Comparison of ENCODE assay signal across 8 cellular contexts in the genomic region with DNA sequence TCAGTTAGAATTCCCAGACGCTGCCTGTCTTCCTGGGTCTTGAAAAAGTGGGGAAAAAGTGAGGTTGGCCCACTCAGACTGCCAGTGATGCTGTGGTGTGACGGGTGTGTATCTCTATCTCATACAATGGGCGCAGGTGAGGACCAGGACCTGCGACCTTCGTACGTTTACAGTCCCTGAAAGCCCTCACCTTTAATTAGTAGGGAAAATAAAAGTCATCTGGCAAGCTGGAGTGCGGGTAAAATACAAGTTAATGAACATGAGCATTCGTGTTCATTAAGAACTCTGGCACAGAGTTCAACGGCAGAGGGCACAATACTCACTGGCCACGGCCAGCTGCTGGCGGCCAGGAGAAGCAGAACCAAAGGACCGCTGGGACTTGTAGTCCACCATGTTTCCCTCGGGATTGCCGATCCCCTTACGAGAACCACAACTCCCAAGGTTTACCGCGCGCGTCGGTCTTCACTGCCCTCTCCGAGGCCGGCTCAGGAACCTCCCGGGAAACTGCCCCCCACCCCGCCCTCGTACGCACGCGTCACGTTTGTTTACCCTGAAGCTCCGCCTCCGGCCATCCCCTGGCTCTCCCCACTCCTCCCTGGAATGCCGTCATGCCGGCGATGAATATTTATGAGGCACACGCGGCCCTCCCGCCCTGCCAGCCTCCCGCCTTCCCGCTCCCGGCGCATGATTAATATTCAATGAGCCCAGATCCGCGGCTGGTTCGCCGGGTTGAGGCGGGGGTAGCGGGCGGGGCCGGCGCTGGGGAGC. TPM values are rescaled to one million over a fixed set of nuclear protein-coding genes. Genes with fewer than 3 reads are reported as not detected.
DNase-seq lines count a peak whose midpoint lies in the region; ATAC-seq, FAIRE-seq and TF ChIP-seq lines count a peak whose summit lies in the region.

No MANE protein-coding gene starts in this region.

- CTCF ChIA-PET in A549 (lab: Yijun Ruan, JAX) = interaction anchor here (0.6 to 5.6 kb wide), 24 partner anchors 11 to 526 kb away, joined by 3 to 48 read pairs (median 4); no protein-coding TSS in a partner anchor

- DNase-seq in A549 (ENCODE audit: low read depth in 1 of 2, low spot score in 1 of 2) (peak; percentile 89 to 99), NCI-H2107 treated with DMSO at 0.1 percent for 48 hours (lab: John Stamatoyannopoulos, UW; ENCODE audit: unreplicated experiment) (peak; percentile 100), UCSD-AML1 (lab: John Stamatoyannopoulos, UW; ENCODE audit: unreplicated experiment) (peak; percentile 100), brain microvascular endothelial cell (peak; percentile 99), iPS DF 4.7 (ENCODE audit: extremely low read depth, low spot score) (peak; percentile 98), sciatic nerve (ENCODE audit: low spot score) (peak; percentile 100)

- H3K36me3 ChIP-seq in brain microvascular endothelial cell (replicated peaks) = no peaks in the 10 kb centered on the region

- peak; percentile 80 to 81 for TF ChIP-seq RAD21 in A549 (conservative IDR thresholded peaks at IDR 0.05 in 1 of 2, IDR thresholded peaks at IDR 0.05 in 1 of 2)

- H3K4me3 ChIP-seq in A549 (peak overlapping the region; percentile 69), brain microvascular endothelial cell (ENCODE audit: low read depth, low read length) (peak overlapping the region; percentile 78)

- no peak for FAIRE-seq in A549 (lab: Jason Lieb, UNC)

- WGBS in A549 (ENCODE audit: missing lambda C conversion rate) = 5% methylated on average over 18 of the region's 50 CpGs

- POLR2A ChIA-PET in A549 (lab: Yijun Ruan, JAX) = interaction anchor here (0.5 to 1.5 kb wide), 8 partner anchors 11 to 652 kb away, joined by 3 to 9 read pairs (median 5); a partner anchor contains a TSS

- ATAC-seq in A549 = peak; percentile 90 to 98
- ATAC-seq in GM18858 (IDR thresholded peaks at IDR 0.05; ENCODE audit: unreplicated experiment) = peak; percentile 59
- ATAC-seq in HG03066 (IDR thresholded peaks at IDR 0.05; ENCODE audit: low read depth, unreplicated experiment) = peak; percentile 69
- ATAC-seq in sciatic nerve = peak; percentile 99

- H3K9me3 ChIP-seq in A549 = no peaks in the 10 kb centered on the region

- H3K4me2 ChIP-seq in A549 = peak overlapping the region; percentile 81

- intact Hi-C loops in sciatic nerve (cut with DNase I) = loop anchor here (5.0 kb wide), 1 partner anchor 267 kb away; no protein-coding TSS in a partner anchor

- TF ChIP-seq CTCF in A549 (IDR thresholded peaks at IDR 0.05) = peak; percentile 75
- peak; percentile 88 for TF ChIP-seq CTCF in brain microvascular endothelial cell (IDR thresholded peaks at IDR 0.05; ENCODE audit: low read depth, low read length, missing control alignments)

- H3K27me3 ChIP-seq in brain microvascular endothelial cell (replicated peaks) = no peaks in the 10 kb centered on the region

- no peak for TF ChIP-seq EP300 in A549 (IDR thresholded peaks at IDR 0.05)

- in situ Hi-C loops in brain microvascular endothelial cell (cut with HindIII; ENCODE audit: low pct_ligation_motif_present, low sequenced_read_pairs) = no loop called here

- peak overlapping the region; percentile 85 to 93 for H3K27ac ChIP-seq in A549
- H3K27ac ChIP-seq in brain microvascular endothelial cell = peak overlapping the region; percentile 86

- H3K4me1 ChIP-seq in A549 = peaks cover 25% of the 10 kb centered on the region

- no peak for TF ChIP-seq POLR2A in A549 (IDR thresholded peaks at IDR 0.05; ENCODE audit: low read length)

TF ChIP-seq in A549, 52 proteins besides CTCF, POLR2A, EP300 and RAD21:
- TF ChIP-seq SMC3 (IDR thresholded peaks at IDR 0.05) = peak; percentile 87
- TF ChIP-seq, protein P1, sequence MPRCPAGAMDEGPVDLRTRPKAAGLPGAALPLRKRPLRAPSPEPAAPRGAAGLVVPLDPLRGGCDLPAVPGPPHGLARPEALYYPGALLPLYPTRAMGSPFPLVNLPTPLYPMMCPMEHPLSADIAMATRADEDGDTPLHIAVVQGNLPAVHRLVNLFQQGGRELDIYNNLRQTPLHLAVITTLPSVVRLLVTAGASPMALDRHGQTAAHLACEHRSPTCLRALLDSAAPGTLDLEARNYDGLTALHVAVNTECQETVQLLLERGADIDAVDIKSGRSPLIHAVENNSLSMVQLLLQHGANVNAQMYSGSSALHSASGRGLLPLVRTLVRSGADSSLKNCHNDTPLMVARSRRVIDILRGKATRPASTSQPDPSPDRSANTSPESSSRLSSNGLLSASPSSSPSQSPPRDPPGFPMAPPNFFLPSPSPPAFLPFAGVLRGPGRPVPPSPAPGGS (IDR thresholded peaks at IDR 0.05) = no peak
- no peak for TF ChIP-seq CHD2 (IDR thresholded peaks at IDR 0.05; ENCODE audit: low read length, partially characterized antibody)
- TF ChIP-seq BHLHE40 (IDR thresholded peaks at IDR 0.05; ENCODE audit: low read depth, low read length) = peak; percentile 70
- TF ChIP-seq HOXB13 (CRISPR knock-in tag; IDR thresholded peaks at IDR 0.05; ENCODE audit: low read depth) = no peak
- no peak for TF ChIP-seq CBX2 (IDR thresholded peaks at IDR 0.05; ENCODE audit: borderline replicate concordance, low read depth)
- TF ChIP-seq, protein P2, sequence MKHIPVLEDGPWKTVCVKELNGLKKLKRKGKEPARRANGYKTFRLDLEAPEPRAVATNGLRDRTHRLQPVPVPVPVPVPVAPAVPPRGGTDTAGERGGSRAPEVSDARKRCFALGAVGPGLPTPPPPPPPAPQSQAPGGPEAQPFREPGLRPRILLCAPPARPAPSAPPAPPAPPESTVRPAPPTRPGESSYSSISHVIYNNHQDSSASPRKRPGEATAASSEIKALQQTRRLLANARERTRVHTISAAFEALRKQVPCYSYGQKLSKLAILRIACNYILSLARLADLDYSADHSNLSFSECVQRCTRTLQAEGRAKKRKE (CRISPR knock-in tag; IDR thresholded peaks at IDR 0.05; ENCODE audit: low read depth) = no peak
- TF ChIP-seq RFX5 (IDR thresholded peaks at IDR 0.05) = no peak
- TF ChIP-seq, protein P3, sequence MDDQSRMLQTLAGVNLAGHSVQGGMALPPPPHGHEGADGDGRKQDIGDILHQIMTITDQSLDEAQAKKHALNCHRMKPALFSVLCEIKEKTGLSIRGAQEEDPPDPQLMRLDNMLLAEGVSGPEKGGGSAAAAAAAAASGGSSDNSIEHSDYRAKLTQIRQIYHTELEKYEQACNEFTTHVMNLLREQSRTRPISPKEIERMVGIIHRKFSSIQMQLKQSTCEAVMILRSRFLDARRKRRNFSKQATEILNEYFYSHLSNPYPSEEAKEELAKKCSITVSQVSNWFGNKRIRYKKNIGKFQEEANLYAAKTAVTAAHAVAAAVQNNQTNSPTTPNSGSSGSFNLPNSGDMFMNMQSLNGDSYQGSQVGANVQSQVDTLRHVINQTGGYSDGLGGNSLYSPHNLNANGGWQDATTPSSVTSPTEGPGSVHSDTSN (IDR thresholded peaks at IDR 0.05) = 0 out of 2 replicates have a peak, but pooled peaks have one; percentile 38
- TF ChIP-seq MYC (IDR thresholded peaks at IDR 0.05; ENCODE audit: borderline replicate concordance, low read length) = no peak
- no peak for TF ChIP-seq ZFP36 (IDR thresholded peaks at IDR 0.05; ENCODE audit: borderline replicate concordance, partially characterized antibody)
- no peak for TF ChIP-seq ZNF302 (CRISPR knock-in tag; IDR thresholded peaks at IDR 0.05)

RNA-seq across cellular contexts. Expression of a gene that starts 0.5 kb away (rescaled TPM):
- polyA plus RNA-seq in A549 (2011; rRNA removed) = 12.1 and 12.8 TPM in 2 replicates
- 5.4 and 7.2 TPM in 2 replicates for polyA plus RNA-seq in A549 (2012; cell fraction: cytosol; rRNA removed)
- polyA plus RNA-seq in A549 (2012; cell fraction: nucleus; rRNA removed) = 9.7 and 11.2 TPM in 2 replicates
- polyA plus RNA-seq in A549 (2017; fragmentation: RNase III; extraction: RNeasy Plus Mini Kit Qiagen cat#74134 plus additional on column Dnase treatment) = 5.9 to 6.5 TPM (median 6.0 TPM) in 3 replicates
- polyA minus RNA-seq in A549 (2011; rRNA and poly(A)+ RNA removed) = 19.7 and 30.0 TPM in 2 replicates
- 23.8 TPM for total RNA-seq in sciatic nerve

Comparison
In these comparisons a context has a peak if more than half of its experiments do, and no peak if none do; other contexts are left out.
1. Peak in every context shown above with its lines: DNase-seq, ATAC-seq, H3K4me3 ChIP-seq and H3K27ac ChIP-seq.